Comparison of ENCODE assay signal across 8 cellular contexts in genomic region chr1:46132529-46133180, GRCh38. TPM values are rescaled to one million over a fixed set of nuclear protein-coding genes. Genes with fewer than 3 reads are reported as not detected.
DNase-seq lines count a peak whose midpoint lies in the region; ATAC-seq, FAIRE-seq and TF ChIP-seq lines count a peak whose summit lies in the region.

PIK3R3 (minus strand) TSS chr1:46132629; CDS start chr1:46131952, 677 bp downstream.

- ATAC-seq in GM18867 (IDR thresholded peaks at IDR 0.05; ENCODE audit: unreplicated experiment), result peak; percentile 84
- peak; percentile 80 for ATAC-seq in HG03103 (IDR thresholded peaks at IDR 0.05; ENCODE audit: low read depth, unreplicated experiment)

- peak within 1 kb of the TSS; percentile 73 for H3K4me3 ChIP-seq in A673 (ENCODE audit: low read depth, low read length, poor library complexity, severe bottlenecking)
- H3K4me3 ChIP-seq in WI38 (ENCODE audit: low read depth, low read length), result peak within 1 kb of the TSS; percentile 64
- H3K4me3 ChIP-seq in cardiac fibroblast (replicated peaks in 1 of 2; ENCODE audit: low read depth in 2 of 2, low read length in 2 of 2), result peak within 1 kb of the TSS; percentile 67 to 72
- peak within 1 kb of the TSS; percentile 53 to 79 for H3K4me3 ChIP-seq in small intestine (ENCODE audit: low read depth in 1 of 2, low read length in 2 of 2)

- intact Hi-C loops in A673 (cut with micrococcal nuclease; ENCODE audit: unreplicated experiment), result loop anchor here (5.0 kb wide), 1 partner anchor 95 kb away; no protein-coding TSS in a partner anchor

- H3K4me1 ChIP-seq in A673 (ENCODE audit: insufficient read depth, low read length, poor library complexity, severe bottlenecking) (peaks cover 27% of the 10 kb centered on the region), small intestine (ENCODE audit: control insufficient read depth in 2 of 2, insufficient read depth in 1 of 2, low read depth in 1 of 2, low read length in 1 of 2) (peaks cover 0 to 6% of the 10 kb centered on the region in 2 donors)

- WGBS in small intestine, 3 donors, result 0 to 1% (median 0%) methylated on average over 45 to 55 of the region's 55 CpGs

- H3K9me3 ChIP-seq in A673 (ENCODE audit: low read depth, low read length, poor library complexity, severe bottlenecking), result no peaks in the 10 kb centered on the region
- H3K9me3 ChIP-seq in small intestine (ENCODE audit: control insufficient read depth, low read depth), result no peaks in the 10 kb centered on the region

- CTCF ChIA-PET in A673 (lab: Charles Lee), result no interaction called here

- no peak for FAIRE-seq in small intestine (lab: Jason Lieb, UNC)

- H3K36me3 ChIP-seq in A673 (ENCODE audit: insufficient read depth, low read length, poor library complexity, severe bottlenecking) (no peaks in the 10 kb centered on the region), small intestine (ENCODE audit: control insufficient read depth in 2 of 2, insufficient read depth in 2 of 2, low read length in 2 of 2) (no peaks in the 10 kb centered on the region)

- H3K27ac ChIP-seq in A673 (ENCODE audit: low read depth, low read length, poor library complexity, severe bottlenecking) (peak within 1 kb of the TSS; percentile 100), small intestine (ENCODE audit: low read depth in 1 of 2, low read length in 1 of 2) (peak within 1 kb of the TSS; percentile 68 to 99)

- DNase-seq in A673 (ENCODE audit: low spot score) (peak; percentile 99), NCI-H2171 treated with DMSO at 0.1 percent for 48 hours (lab: John Stamatoyannopoulos, UW) (peak; percentile 99), cardiac fibroblast (ENCODE audit: low read depth in 2 of 2) (peak; percentile 99), iPS-NIHi11 (ENCODE audit: low spot score) (peak; percentile 98), small intestine (peak; percentile 99)

- POLR2A ChIA-PET in A673 (lab: Charles Lee; ENCODE audit: low non-redundant PET), result interaction anchor here (0.6 to 0.9 kb wide), 3 partner anchors 11 to 142 kb away, joined by 4 read pairs; no protein-coding TSS in a partner anchor

- TF ChIP-seq CTCF in A673 (conservative IDR thresholded peaks at IDR 0.05; ENCODE audit: low read depth, low read length) (no peak), WI38 (IDR thresholded peaks at IDR 0.05; ENCODE audit: low read depth, low read length) (no peak), cardiac fibroblast (IDR thresholded peaks at IDR 0.05; ENCODE audit: low read depth, low read length) (no peak)

- BruUV-seq in A673 (replicated peaks; lab: Mats Ljungman, UMichigan), result no TSS peak

- H3K27me3 ChIP-seq in A673 (replicated peaks; ENCODE audit: insufficient read depth, low read depth, low read length, poor library complexity) (no peaks in the 10 kb centered on the region), small intestine (ENCODE audit: control insufficient read depth in 2 of 2, insufficient read depth in 2 of 2, low read length in 2 of 2) (no peaks in the 10 kb centered on the region)

RNA-seq across cellular contexts. Expression of gene PIK3R3, which starts in this region (rescaled TPM):
- total RNA-seq in A673 (2021), result 30.0 and 30.2 TPM in 2 replicates
- polyA plus RNA-seq in small intestine, result 10 to 100 TPM in 1 of 3 donors, 1 to 10 TPM in 2; 1.6 to 13.5 (median 3.0) TPM

Comparison
In these comparisons a context has a peak if more than half of its experiments do, and no peak if none do; other contexts are left out.
1. Peak in every context shown above with its lines: DNase-seq, ATAC-seq, H3K4me3 ChIP-seq and H3K27ac ChIP-seq.